In the genomic region with DNA sequence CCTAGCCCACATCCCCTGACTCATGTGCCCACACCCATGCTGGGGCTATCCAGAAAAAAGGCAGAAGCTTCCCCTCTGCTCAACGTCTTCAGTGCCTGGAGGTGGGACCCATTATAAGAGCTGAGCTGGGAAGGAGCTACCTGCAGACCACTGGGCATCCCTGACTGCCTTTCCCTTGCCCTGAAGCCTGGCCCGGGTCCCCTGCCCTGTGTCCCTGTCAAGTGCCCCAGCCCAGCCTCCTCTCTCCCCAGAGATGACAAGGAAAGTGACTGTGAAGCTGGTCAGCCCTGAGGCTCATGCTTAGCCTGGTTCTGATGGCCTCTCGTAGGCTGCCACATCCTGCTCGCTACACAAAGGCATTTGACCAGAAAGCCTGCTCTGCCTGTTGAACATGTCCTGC, we compare ENCODE assay signal across 22 cellular contexts.
DNase-seq lines count a peak whose midpoint lies in the region; ATAC-seq and TF ChIP-seq lines count a peak whose summit lies in the region.
"Had no signal": no experiment of that assay in that cellular context is flagged by ENCODE, and none has a peak within 500 bp of the region (broad histone marks: within the 10 kb centered on the region; RNA-seq: fewer than 3 reads in every experiment).

No MANE protein-coding gene starts in this region.

- H3K36me3 ChIP-seq in Caco-2 (ENCODE audit: control insufficient read depth, insufficient read depth, low read length) (no peaks in the 10 kb centered on the region), trophoblast cell (ENCODE audit: control insufficient read depth in 1 of 2, insufficient read depth in 2 of 2, low read length in 2 of 2) (peaks cover 23 to 29% of the 10 kb centered on the region in 2 experiments), stomach smooth muscle (ENCODE audit: control insufficient read depth in 2 of 2, insufficient read depth in 2 of 2, low read length in 2 of 2) (peaks cover 41 to 51% of the 10 kb centered on the region in 2 donors)
- H3K36me3 ChIP-seq: BE2C; BLaER1 treated with 17β-estradiol and CSF1 and Interleukin-3, amounts not matched to agents 10 nM and 100 nM had no signal

- H4K8ac ChIP-seq in trophoblast cell (ENCODE audit: low read depth, low read length), result peak overlapping the region; percentile 42

- CTCF ChIA-PET in Caco-2 (lab: Charles Lee), result interaction anchor here (1.1 to 1.2 kb wide), 2 partner anchors 20 to 297 kb away, joined by 3 to 4 read pairs; no protein-coding TSS in a partner anchor

- WGBS in trophoblast cell (ENCODE audit: extremely low coverage, insufficient coverage, insufficient read length), result no CpG with 5 or more reads among the region's 4 CpGs

- H2BK120ac ChIP-seq in trophoblast cell (ENCODE audit: insufficient read depth, low read length, poor library complexity), result peak overlapping the region; percentile 88

- H3K27me3 Mint-ChIP-seq in Caco-2 (ENCODE audit: insufficient read depth, unreplicated experiment), result no peaks in the 10 kb centered on the region
- no peaks in the 10 kb centered on the region; the same call in 1 of the 2 replicates for H3K27me3 Mint-ChIP-seq in HFFc6 (ENCODE audit: insufficient read depth)

- H3K9ac ChIP-seq in trophoblast cell (ENCODE audit: low read length), result no peak overlapping the region
- H3K9ac ChIP-seq in stomach smooth muscle (ENCODE audit: low read length in 2 of 2), result no peak overlapping the region
- H3K9ac ChIP-seq: BLaER1 treated with 17β-estradiol and CSF1 and Interleukin-3, amounts not matched to agents 10 nM and 100 nM; GM23248 had no signal

- no peak overlapping the region for H3K23ac ChIP-seq in trophoblast cell (ENCODE audit: low read length)

- H2BK5ac ChIP-seq in trophoblast cell (ENCODE audit: low read depth, low read length, poor library complexity), result peak overlapping the region; percentile 77

- H3K4me2 ChIP-seq in trophoblast cell (ENCODE audit: low read length), result no peak overlapping the region
- H3K4me2 ChIP-seq: A549; BLaER1 treated with 17β-estradiol and CSF1 and Interleukin-3, amounts not matched to agents 10 nM and 100 nM had no signal

- POLR2A ChIA-PET in Caco-2 (lab: Charles Lee), result no interaction called here

- peak overlapping the region; percentile 82 for H3K18ac ChIP-seq in trophoblast cell (ENCODE audit: low read length)

- H3K79me2 ChIP-seq in trophoblast cell (ENCODE audit: control insufficient read depth, insufficient read depth, low read length, poor library complexity), result peaks cover 7% of the 10 kb centered on the region

- peak overlapping the region; percentile 82 for H4K91ac ChIP-seq in trophoblast cell (ENCODE audit: low read depth, low read length)

- BruUV-seq in Caco-2 (replicated peaks; lab: Mats Ljungman, UMichigan), result no TSS peak

- H2AK5ac ChIP-seq in trophoblast cell (ENCODE audit: low read length), result peak overlapping the region; percentile 33

- ATAC-seq in HG03378 (IDR thresholded peaks at IDR 0.05; ENCODE audit: unreplicated experiment) (no peak), GM18517 (IDR thresholded peaks at IDR 0.05; ENCODE audit: unreplicated experiment) (no peak)
- ATAC-seq: A549 had no signal

- H3K9me3 Mint-ChIP-seq in Caco-2 (ENCODE audit: unreplicated experiment) (no peaks in the 10 kb centered on the region), HFFc6 (no peaks in the 10 kb centered on the region)
- H3K9me3 Mint-ChIP-seq: CD4-positive, alpha-beta T cell; CD8-positive, alpha-beta memory T cell had no signal

- H3K4me3 Mint-ChIP-seq in Caco-2 (ENCODE audit: unreplicated experiment), result no peak overlapping the region
- H3K4me3 Mint-ChIP-seq in HFFc6, result no peak overlapping the region
- H3K4me3 Mint-ChIP-seq: CD14-positive monocyte; CD4-positive, alpha-beta T cell; CD8-positive, alpha-beta memory T cell had no signal

- no peak overlapping the region for H2AFZ ChIP-seq in trophoblast cell (ENCODE audit: insufficient read depth, low read length, poor library complexity)
- H2AFZ ChIP-seq: GM23248 had no signal

- H3K27ac ChIP-seq in VCaP (peak overlapping the region; percentile 26; the same call in 1 of the 2 replicates), trophoblast cell (ENCODE audit: low read depth, low read length) (peak overlapping the region; percentile 70), stomach smooth muscle (ENCODE audit: low read length) (peak overlapping the region; percentile 6)
- H3K27ac ChIP-seq: A549; BLaER1 treated with 17β-estradiol and CSF1 and Interleukin-3, amounts not matched to agents 10 nM and 100 nM; GM23248 had no signal

- no peak for TF ChIP-seq CTCF in Caco-2 (IDR thresholded peaks at IDR 0.05; ENCODE audit: insufficient read depth in 1 of 2, low read depth in 1 of 2, low read length in 1 of 2, severe bottlenecking in 1 of 2, unreplicated experiment in 1 of 2)
- no peak for TF ChIP-seq CTCF in VCaP (conservative IDR thresholded peaks at IDR 0.05)
- no peak for TF ChIP-seq CTCF in HFFc6 (IDR thresholded peaks at IDR 0.05)

- H3K27me3 ChIP-seq in Caco-2 (replicated peaks; ENCODE audit: control insufficient read depth, insufficient read depth, low read length) (no peaks in the 10 kb centered on the region), trophoblast cell (ENCODE audit: insufficient read depth, low read length) (no peaks in the 10 kb centered on the region), stomach smooth muscle (ENCODE audit: control insufficient read depth in 1 of 2, insufficient read depth in 2 of 2, low read length in 2 of 2) (no peaks in the 10 kb centered on the region)
- H3K27me3 ChIP-seq: BE2C; BLaER1 treated with 17β-estradiol and CSF1 and Interleukin-3, amounts not matched to agents 10 nM and 100 nM had no signal

- peaks cover 34% of the 10 kb centered on the region for H3K79me1 ChIP-seq in trophoblast cell (ENCODE audit: low read length)

- intact Hi-C loops in Caco-2 (cut with micrococcal nuclease; ENCODE audit: unreplicated experiment), result no loop called here

- H3K4me1 ChIP-seq in Caco-2, result peaks cover 26% of the 10 kb centered on the region
- H3K4me1 ChIP-seq in trophoblast cell (ENCODE audit: control insufficient read depth in 1 of 2, insufficient read depth in 2 of 2, low read length in 2 of 2), result peaks cover 29 to 44% of the 10 kb centered on the region in 2 experiments
- peaks cover 31% of the 10 kb centered on the region for H3K4me1 ChIP-seq in stomach smooth muscle (ENCODE audit: control insufficient read depth, insufficient read depth, low read length)
- H3K4me1 ChIP-seq: A549 had no signal

- peak overlapping the region; percentile 78 for H3K14ac ChIP-seq in trophoblast cell (ENCODE audit: low read length)

- H3K4ac ChIP-seq in trophoblast cell (ENCODE audit: low read depth, low read length), result peak overlapping the region; percentile 16

- H3K4me3 ChIP-seq in Caco-2 (ENCODE audit: low read depth, low read length), result no peak overlapping the region
- no peak overlapping the region for H3K4me3 ChIP-seq in trophoblast cell (ENCODE audit: low read depth, low read length)
- H3K4me3 ChIP-seq in stomach smooth muscle (ENCODE audit: low read length in 2 of 2), result no peak overlapping the region
- H3K4me3 ChIP-seq: A549; BLaER1 treated with 17β-estradiol and CSF1 and Interleukin-3, amounts not matched to agents 10 nM and 100 nM; GM23248 had no signal

- peak overlapping the region; percentile 23 for H3K27ac Mint-ChIP-seq in Caco-2 (ENCODE audit: unreplicated experiment)
- no peak overlapping the region for H3K27ac Mint-ChIP-seq in HFFc6
- H3K27ac Mint-ChIP-seq: CD14-positive monocyte; CD4-positive, alpha-beta T cell; CD8-positive, alpha-beta memory T cell had no signal

- H3K36me3 Mint-ChIP-seq in Caco-2 (ENCODE audit: insufficient read depth, unreplicated experiment) (peaks cover 10% of the 10 kb centered on the region), HFFc6 (ENCODE audit: low read depth) (peaks cover 42% of the 10 kb centered on the region)
- H3K36me3 Mint-ChIP-seq: CD14-positive monocyte; CD8-positive, alpha-beta memory T cell had no signal

- peak overlapping the region; percentile 24 for H4K12ac ChIP-seq in trophoblast cell (ENCODE audit: low read depth, low read length)

- H3K4me1 Mint-ChIP-seq in Caco-2 (ENCODE audit: low read depth, unreplicated experiment), result peaks cover 21% of the 10 kb centered on the region
- peaks cover 8% of the 10 kb centered on the region; the same call in 1 of the 2 replicates for H3K4me1 Mint-ChIP-seq in HFFc6 (ENCODE audit: low read depth)
- H3K4me1 Mint-ChIP-seq: CD14-positive monocyte; CD8-positive, alpha-beta memory T cell had no signal

- DNase-seq in Caco-2, result no peak
- DNase-seq in trophoblast cell, result peak in 1 of 2 donors; percentile 41
- DNase-seq in HFFc6, result no peak
- DNase-seq: 8988T; ACHN; AML-193; BE2C; Calu3; CD4-positive, alpha-beta T cell; CD8-positive, alpha-beta memory T cell; DMS53; DMS79 treated with DMSO at 0.1 percent for 48 hours; GM23248; H7; HCEC 1CT had no signal

- H2BK12ac ChIP-seq in trophoblast cell (ENCODE audit: low read length), result peak overlapping the region; percentile 81

- H3K9me3 ChIP-seq in Caco-2 (no peaks in the 10 kb centered on the region), trophoblast cell (ENCODE audit: insufficient read depth, low read depth, low read length) (no peaks in the 10 kb centered on the region), stomach smooth muscle (ENCODE audit: control insufficient read depth in 2 of 2, low read length in 2 of 2) (no peaks in the 10 kb centered on the region)
- H3K9me3 ChIP-seq: A549; BE2C; BLaER1 treated with 17β-estradiol and CSF1 and Interleukin-3, amounts not matched to agents 10 nM and 100 nM had no signal

Comparison
In these comparisons a context has a peak if more than half of its experiments do, and no peak if none do; other contexts are left out.
1. H3K27ac ChIP-seq: peak in every context shown above with its lines; median percentile 70 in trophoblast cell; 26 in VCaP; 6 in stomach smooth muscle.